Comparison of ENCODE assay signal across 8 cellular contexts in the genomic region with DNA sequence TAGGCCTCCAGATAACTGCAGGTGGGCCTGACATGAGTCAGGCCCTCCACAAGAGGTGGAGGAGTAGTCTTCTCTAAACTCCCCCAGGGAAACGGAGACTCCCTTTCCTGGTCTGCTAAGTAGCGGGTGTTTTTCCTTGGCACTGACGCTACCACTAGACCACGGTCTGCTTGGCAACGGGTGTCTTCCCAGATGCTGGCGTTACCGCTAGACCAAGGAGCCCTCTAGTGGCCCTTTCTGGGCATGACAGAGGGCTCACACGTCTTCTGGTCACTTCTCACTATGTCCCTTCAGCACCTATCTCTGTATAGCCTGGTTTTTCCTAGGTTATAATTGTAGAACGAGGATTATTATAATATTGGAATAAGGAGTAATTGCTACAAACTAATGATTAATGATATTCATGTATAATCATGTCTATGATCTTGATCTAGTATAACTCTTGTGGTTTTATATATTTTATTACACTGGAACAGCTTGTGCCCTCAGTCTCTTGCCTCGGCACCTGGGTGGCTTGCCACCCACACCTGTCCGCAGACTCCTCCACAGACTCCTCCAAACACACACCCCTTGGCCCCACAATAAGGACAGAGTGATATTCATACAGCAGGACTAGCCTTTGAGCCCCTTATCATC. TPM values are rescaled to one million over a fixed set of nuclear protein-coding genes. Genes with fewer than 3 reads are reported as not detected.
A peak's percentile ranks its signal among the peaks of the same experiment; 100 is the strongest.
DNase-seq lines count a peak whose midpoint lies in the region; ATAC-seq, FAIRE-seq and TF ChIP-seq lines count a peak whose summit lies in the region.
"Not testable (repeated sequence)": the region's sequence is repeated elsewhere in the genome, so short reads cannot be mapped to it uniquely, and the experiment has no call there.

No MANE protein-coding gene starts in this region.

- H3K4me3 ChIP-seq in AG10803 (ENCODE audit: low read length); fibroblast of pulmonary artery (replicated peaks; ENCODE audit: low read depth, low read length): not testable (repeated sequence)

- H3K36me3 Mint-ChIP-seq in activated naive CD4-positive, alpha-beta T cell treated with anti-CD3 and anti-CD28 coated beads, Interleukin-2, amount 50 U/mL, for 72 hours: not testable (repeated sequence)

- DNase-seq in AG10803 (ENCODE audit: low read depth) (peak; percentile 68), NCI-H226 (peak; percentile 43), fibroblast of pulmonary artery (ENCODE audit: low read depth) (peak; percentile 82), mucosa of gallbladder (ENCODE audit: low spot score) (peak; percentile 81)
- DNase-seq in H54 (ENCODE audit: insufficient read length, low spot score): not testable (repeated sequence)
- DNase-seq in activated naive CD4-positive, alpha-beta T cell treated with anti-CD3 and anti-CD28 coated beads, Interleukin-2, amount 50 U/mL, for 72 hours (ENCODE audit: low spot score in 2 of 2): peak; percentile 64 to 74
- peak; percentile 67 for DNase-seq in stimulated activated CD4-positive, alpha-beta T cell treated with anti-CD3 and anti-CD28 coated beads, Interleukin-4, amount 100 ng/mL, for 24 hours

- not testable (repeated sequence) for ATAC-seq in activated naive CD4-positive, alpha-beta T cell treated with anti-CD3 and anti-CD28 coated beads, Interleukin-2, amount 50 U/mL, for 72 hours

- FAIRE-seq in H54 (lab: Jason Lieb, UNC): peak; percentile 65
- FAIRE-seq in TTC549 (lab: Jason Lieb, UNC): peak; percentile 91

- not testable (repeated sequence) for H3K9me3 Mint-ChIP-seq in activated naive CD4-positive, alpha-beta T cell treated with anti-CD3 and anti-CD28 coated beads, Interleukin-2, amount 50 U/mL, for 72 hours

- not testable (repeated sequence) for TF ChIP-seq POLR2A in H54 (IDR thresholded peaks at IDR 0.05; ENCODE audit: low read depth, low read length)

- TF ChIP-seq CTCF in AG10803 (conservative IDR thresholded peaks at IDR 0.05; ENCODE audit: low read length) (peak; percentile 78), fibroblast of pulmonary artery (IDR thresholded peaks at IDR 0.05; ENCODE audit: low read length, missing control alignments) (peak; percentile 75)

- H3K27ac Mint-ChIP-seq in activated naive CD4-positive, alpha-beta T cell treated with anti-CD3 and anti-CD28 coated beads, Interleukin-2, amount 50 U/mL, for 72 hours: not testable (repeated sequence)

RNA-seq across cellular contexts. Expression of a gene that starts 27.3 kb away (rescaled TPM):
- under 1 TPM in 1 of 2 donors, not detected in 1; 0.34 TPM for total RNA-seq in activated naive CD4-positive, alpha-beta T cell treated with anti-CD3 and anti-CD28 coated beads, Interleukin-2, amount 50 U/mL, for 72 hours
- total RNA-seq in mucosa of gallbladder: 3.5 TPM

RNA-seq across cellular contexts. Expression of a gene that starts 44.7 kb away (rescaled TPM):
- total RNA-seq in activated naive CD4-positive, alpha-beta T cell treated with anti-CD3 and anti-CD28 coated beads, Interleukin-2, amount 50 U/mL, for 72 hours: 1 to 10 TPM in 1 of 2 donors, under 1 TPM in 1; 0.87 to 1.1 TPM
- 6.3 TPM for total RNA-seq in mucosa of gallbladder

RNA-seq across cellular contexts. Expression of a gene that starts 55.5 kb away (rescaled TPM):
- 1 to 10 TPM in 1 of 2 donors, under 1 TPM in 1; 0.91 to 2.9 TPM for total RNA-seq in activated naive CD4-positive, alpha-beta T cell treated with anti-CD3 and anti-CD28 coated beads, Interleukin-2, amount 50 U/mL, for 72 hours
- 8.3 TPM for total RNA-seq in mucosa of gallbladder
